Comparison of ENCODE assay signal across 8 cellular contexts in the genomic region with DNA sequence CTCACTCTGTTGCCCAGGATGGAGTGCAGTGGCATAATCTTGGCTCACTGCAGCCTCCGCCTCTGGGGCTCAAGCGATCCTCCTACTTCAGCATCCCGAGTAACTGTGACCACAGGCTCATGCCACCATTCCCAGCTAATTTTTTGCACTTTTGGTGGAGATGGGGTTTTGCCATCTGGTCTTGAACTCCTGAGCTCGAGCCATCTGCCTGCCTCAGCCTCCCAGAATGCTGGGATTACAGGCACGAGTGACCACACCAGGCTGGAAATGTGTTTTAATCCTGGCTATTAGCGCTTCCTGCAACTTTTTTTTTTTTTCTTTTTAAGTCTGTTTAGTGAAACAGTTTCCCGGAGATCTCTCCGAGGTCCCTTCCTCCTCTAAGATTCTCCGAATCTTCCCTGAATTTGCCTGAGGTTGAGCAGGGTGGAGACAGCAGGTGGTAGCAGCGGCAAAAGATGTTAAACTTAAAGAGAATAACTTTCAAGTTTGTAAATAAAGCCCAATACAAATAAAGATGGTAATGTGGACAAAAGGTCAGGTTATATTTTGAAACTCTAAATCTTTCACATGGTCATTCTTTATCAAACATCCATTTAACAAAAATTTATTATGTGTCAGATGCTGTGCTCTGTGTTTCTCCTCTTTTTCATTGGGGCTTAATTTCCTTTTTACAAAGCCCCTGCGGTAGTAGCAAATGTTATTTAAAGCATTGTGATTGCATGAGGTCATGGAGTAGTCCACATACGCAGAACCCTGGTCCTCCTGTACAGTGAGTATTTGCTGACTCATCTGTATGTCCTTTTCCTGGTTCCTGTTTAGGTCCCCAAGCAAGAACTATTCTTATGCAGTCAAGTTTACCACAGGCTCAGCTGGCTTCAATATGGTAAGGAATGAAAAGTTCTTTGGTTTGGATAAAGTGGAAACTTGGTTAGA.
DNase-seq lines count a peak whose midpoint lies in the region; ATAC-seq lines count a peak whose summit lies in the region.

No MANE protein-coding gene starts in this region.

- no peaks in the 10 kb centered on the region for H3K27me3 ChIP-seq in muscle layer of colon (ENCODE audit: control insufficient read depth in 1 of 2, insufficient read depth in 2 of 2, low read length in 2 of 2)

- DNase-seq in EL (peak; percentile 98), OCI-M1 (lab: John Stamatoyannopoulos, UW) (peak; percentile 89), epidermal melanocyte (ENCODE audit: insufficient read length, low spot score) (peak; percentile 56), NCI-H1105 (lab: John Stamatoyannopoulos, UW) (no peak)
- no peak for DNase-seq in central memory CD4-positive, alpha-beta T cell

- peak overlapping the region; percentile 17 for H3K27ac ChIP-seq in muscle layer of colon (ENCODE audit: low read depth, low read length)

- H3K36me3 ChIP-seq in muscle layer of colon (ENCODE audit: insufficient read depth, low read length) = peaks cover 5% of the 10 kb centered on the region

- no peaks in the 10 kb centered on the region for H3K9me3 ChIP-seq in muscle layer of colon (ENCODE audit: low read length)

- no peak overlapping the region for H3K4me3 ChIP-seq in muscle layer of colon (ENCODE audit: low read depth in 1 of 2, low read length in 2 of 2)

- H3K9ac ChIP-seq in muscle layer of colon (ENCODE audit: low read length) = no peak overlapping the region

- peaks cover 17% of the 10 kb centered on the region for H3K4me1 ChIP-seq in muscle layer of colon (ENCODE audit: insufficient read depth, low read length)

- ATAC-seq in GM19463 (IDR thresholded peaks at IDR 0.05; ENCODE audit: unreplicated experiment) = no peak
- no peak for ATAC-seq in GM18519 (IDR thresholded peaks at IDR 0.05; ENCODE audit: low FRiP score, unreplicated experiment)

Comparison
In these comparisons a context has a peak if more than half of its experiments do, and no peak if none do; other contexts are left out.
1. DNase-seq: peak in EL (single experiment), OCI-M1 (single experiment) and epidermal melanocyte (single experiment); none in NCI-H1105 (single experiment) and central memory CD4-positive, alpha-beta T cell (single experiment).